8 cellular contexts compared by ENCODE assay signal in the genomic region with DNA sequence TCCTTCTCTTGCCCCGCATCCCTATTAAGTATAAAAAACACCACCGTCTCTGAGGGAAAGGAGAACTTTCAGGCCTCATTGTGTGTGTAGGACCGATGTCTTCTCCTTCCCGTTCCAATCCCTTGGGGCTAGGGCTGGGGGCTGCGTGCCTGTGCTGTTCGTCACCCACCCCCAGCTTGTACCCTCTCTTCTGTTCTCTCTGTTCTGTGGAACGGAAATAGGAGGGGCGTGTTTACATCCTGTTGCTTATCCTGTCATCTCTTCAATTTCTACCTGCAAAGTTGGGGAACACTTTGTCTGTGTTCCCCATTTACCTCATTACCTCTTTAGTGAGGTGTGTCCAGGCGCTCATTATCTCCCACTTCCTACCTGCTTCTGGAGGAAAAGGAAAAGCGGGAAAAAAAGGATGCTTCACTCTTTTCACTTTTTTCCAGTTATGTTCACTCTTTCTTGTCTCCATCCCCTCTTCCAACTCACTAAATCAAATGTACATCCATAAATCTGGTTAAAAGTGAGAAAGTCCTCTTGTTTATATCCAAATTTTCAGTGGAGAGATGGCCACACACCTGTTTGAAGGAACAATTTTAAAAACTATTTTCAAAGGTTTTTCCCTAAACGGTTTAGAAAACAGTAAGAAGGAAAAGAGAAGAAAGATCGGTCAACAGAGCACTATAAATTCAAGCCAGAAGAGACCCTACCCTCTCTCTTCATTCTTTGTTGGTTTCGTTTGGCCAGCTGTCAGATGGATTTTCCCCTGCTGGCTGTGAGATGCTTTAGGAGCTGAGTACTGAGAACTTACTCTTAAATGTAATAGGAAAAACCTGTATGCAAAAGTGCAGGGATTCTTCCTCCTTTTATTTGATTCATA. TPM values are rescaled to one million over a fixed set of nuclear protein-coding genes. Genes with fewer than 3 reads are reported as not detected.
DNase-seq lines count a peak whose midpoint lies in the region; ATAC-seq and TF ChIP-seq lines count a peak whose summit lies in the region.

No MANE protein-coding gene starts in this region.

- peak overlapping the region; percentile 82 for H3K4me3 ChIP-seq in BLaER1
- H3K4me3 ChIP-seq in MG63 = peak overlapping the region; percentile 56
- H3K4me3 ChIP-seq in effector memory CD4-positive, alpha-beta T cell (ENCODE audit: insufficient read depth, low read depth, low read length, poor library complexity, severe bottlenecking) = peak overlapping the region; percentile 95
- H3K4me3 ChIP-seq in muscle layer of duodenum (ENCODE audit: low read depth in 1 of 2, low read length in 2 of 2) = peak overlapping the region; percentile 99 to 100
- H3K4me3 ChIP-seq in upper lobe of left lung = peak overlapping the region; percentile 26 to 83 (median 70)

- ATAC-seq in GM19372 (IDR thresholded peaks at IDR 0.05; ENCODE audit: low read depth, unreplicated experiment) = peak; percentile 21
- peak; percentile 32 to 67 for ATAC-seq in upper lobe of left lung (ENCODE audit: low FRiP score in 2 of 2)

- H3K9ac ChIP-seq in BLaER1 = peak overlapping the region; percentile 98

- TF ChIP-seq POLR2A in upper lobe of left lung (IDR thresholded peaks at IDR 0.05) = no peak

- TF ChIP-seq EP300 in upper lobe of left lung (IDR thresholded peaks at IDR 0.05) = peak in 2 of 4 donors; percentile 96 to 97

- no peaks in the 10 kb centered on the region for H3K9me3 ChIP-seq in BLaER1
- no peaks in the 10 kb centered on the region for H3K9me3 ChIP-seq in MG63
- H3K9me3 ChIP-seq in effector memory CD4-positive, alpha-beta T cell (ENCODE audit: control insufficient read depth, low read length) = no peaks in the 10 kb centered on the region
- no peaks in the 10 kb centered on the region for H3K9me3 ChIP-seq in muscle layer of duodenum (ENCODE audit: control insufficient read depth in 1 of 2, low read length in 2 of 2)
- H3K9me3 ChIP-seq in upper lobe of left lung = no peaks in the 10 kb centered on the region

- 3 to 5% methylated on average over 13 of the region's 13 CpGs for WGBS in upper lobe of left lung, 2 donors

- H3K4me1 ChIP-seq in BLaER1 (peaks cover 58% of the 10 kb centered on the region), muscle layer of duodenum (ENCODE audit: control insufficient read depth in 1 of 2, insufficient read depth in 2 of 2, low read length in 2 of 2) (peaks cover 14 to 29% of the 10 kb centered on the region in 2 donors), upper lobe of left lung (peaks cover 34 to 49% (median 41%) of the 10 kb centered on the region in 4 donors)
- H3K4me1 ChIP-seq in effector memory CD4-positive, alpha-beta T cell (ENCODE audit: control insufficient read depth, insufficient read depth, low read length, poor library complexity, severe bottlenecking) = peaks cover 44% of the 10 kb centered on the region

- DNase-seq in MG63 = no peak
- peak; percentile 63 for DNase-seq in activated CD4-positive, alpha-beta T cell treated with anti-CD3 and anti-CD28 coated beads for 48 hours
- peak; percentile 13 to 44 (median 43) for DNase-seq in effector memory CD4-positive, alpha-beta T cell
- peak; percentile 44 to 67 for DNase-seq in upper lobe of left lung
- no peak for DNase-seq in 8988T

- H3K27ac ChIP-seq in BLaER1 (peak overlapping the region; percentile 89), muscle layer of duodenum (ENCODE audit: low read length) (peak overlapping the region; percentile 99), upper lobe of left lung (peak overlapping the region; percentile 93 to 96 (median 96))
- peak overlapping the region; percentile 96 for H3K27ac ChIP-seq in effector memory CD4-positive, alpha-beta T cell (ENCODE audit: insufficient read depth, low read length, poor library complexity, severe bottlenecking)

- H3K27me3 ChIP-seq in BLaER1 (no peaks in the 10 kb centered on the region), MG63 (no peaks in the 10 kb centered on the region), muscle layer of duodenum (ENCODE audit: low read depth, low read length) (no peaks in the 10 kb centered on the region), upper lobe of left lung (no peaks in the 10 kb centered on the region)
- H3K27me3 ChIP-seq in effector memory CD4-positive, alpha-beta T cell (replicated peaks; ENCODE audit: control insufficient read depth, insufficient read depth, low read length, poor library complexity, severe bottlenecking) = no peaks in the 10 kb centered on the region

- H3K36me3 ChIP-seq in BLaER1 = peaks cover 31% of the 10 kb centered on the region
- H3K36me3 ChIP-seq in MG63 = peaks cover 28% of the 10 kb centered on the region
- H3K36me3 ChIP-seq in effector memory CD4-positive, alpha-beta T cell (ENCODE audit: control insufficient read depth, insufficient read depth, low read length) = peaks cover 35% of the 10 kb centered on the region
- peaks cover 29 to 30% of the 10 kb centered on the region in 2 donors for H3K36me3 ChIP-seq in muscle layer of duodenum (ENCODE audit: control insufficient read depth in 1 of 2, insufficient read depth in 2 of 2, low read length in 2 of 2)
- H3K36me3 ChIP-seq in upper lobe of left lung = peaks cover 26 to 35% (median 32%) of the 10 kb centered on the region in 4 donors

- peak overlapping the region; percentile 93 for H3K4me2 ChIP-seq in BLaER1

- H4K20me1 ChIP-seq in BLaER1 = peaks cover 37% of the 10 kb centered on the region

- peak in 1 of 6 experiments; percentile 9 for TF ChIP-seq CTCF in upper lobe of left lung (IDR thresholded peaks at IDR 0.05)

RNA-seq across cellular contexts. Expression of a gene that starts 1.0 kb away (rescaled TPM):
- 20.4 and 20.6 TPM in 2 replicates for total RNA-seq in MG63 (2014; rRNA removed; shearing (Covaris generic); ENCODE audit: low replicate concordance)
- total RNA-seq in upper lobe of left lung = 1,000 to 10,000 TPM in 3 of 6 donors, 100 to 1,000 TPM in 3; 703 to 1,481 (median 910) TPM

RNA-seq across cellular contexts. Expression of a gene that starts 24.1 kb away (rescaled TPM):
- not detected in 2 replicates for total RNA-seq in MG63 (2014; rRNA removed; shearing (Covaris generic); ENCODE audit: low replicate concordance)
- not detected for total RNA-seq in upper lobe of left lung

RNA-seq across cellular contexts. Expression of a gene that starts 32.9 kb away (rescaled TPM):
- 1.8 and 6.8 TPM in 2 replicates for total RNA-seq in MG63 (2014; rRNA removed; shearing (Covaris generic); ENCODE audit: low replicate concordance)
- 10 to 100 TPM; 18.7 to 25.7 (median 22.5) TPM for total RNA-seq in upper lobe of left lung

RNA-seq across cellular contexts. Expression of a gene that starts 33.0 kb away (rescaled TPM):
- 0.30 TPM in 1 of 2 replicates, not detected in the other for total RNA-seq in MG63 (2014; rRNA removed; shearing (Covaris generic); ENCODE audit: low replicate concordance)
- 1 to 10 TPM in 2 of 6 donors, under 1 TPM in 4; 0.30 to 2.6 (median 0.73) TPM for total RNA-seq in upper lobe of left lung

RNA-seq across cellular contexts. Expression of a gene that starts 39.6 kb away (rescaled TPM):
- total RNA-seq in MG63 (2014; rRNA removed; shearing (Covaris generic); ENCODE audit: low replicate concordance) = 30.0 and 38.9 TPM in 2 replicates
- 10 to 100 TPM in 5 of 6 donors, 1 to 10 TPM in 1; 5.2 to 35.6 (median 16.5) TPM for total RNA-seq in upper lobe of left lung

Comparison
In these comparisons a context has a peak if more than half of its experiments do, and no peak if none do; other contexts are left out.
1. DNase-seq: peak in activated CD4-positive, alpha-beta T cell treated with anti-CD3 and anti-CD28 coated beads for 48 hours (single experiment), effector memory CD4-positive, alpha-beta T cell (3 of 3) and upper lobe of left lung (2 of 2); none in MG63 (single experiment) and 8988T (single experiment).
2. RNA of a gene that starts 1.0 kb away (total RNA-seq): 703 to 1,481 TPM in upper lobe of left lung; 20.4 to 20.6 TPM in MG63; every median in the first group is over 10 times any median in the second.
3. Peak in every context shown above with its lines, with median percentiles within 50 percentile points of each other: H3K27ac ChIP-seq and H3K4me3 ChIP-seq.